Comparison of ENCODE assay signal across 16 cellular contexts in the genomic region with DNA sequence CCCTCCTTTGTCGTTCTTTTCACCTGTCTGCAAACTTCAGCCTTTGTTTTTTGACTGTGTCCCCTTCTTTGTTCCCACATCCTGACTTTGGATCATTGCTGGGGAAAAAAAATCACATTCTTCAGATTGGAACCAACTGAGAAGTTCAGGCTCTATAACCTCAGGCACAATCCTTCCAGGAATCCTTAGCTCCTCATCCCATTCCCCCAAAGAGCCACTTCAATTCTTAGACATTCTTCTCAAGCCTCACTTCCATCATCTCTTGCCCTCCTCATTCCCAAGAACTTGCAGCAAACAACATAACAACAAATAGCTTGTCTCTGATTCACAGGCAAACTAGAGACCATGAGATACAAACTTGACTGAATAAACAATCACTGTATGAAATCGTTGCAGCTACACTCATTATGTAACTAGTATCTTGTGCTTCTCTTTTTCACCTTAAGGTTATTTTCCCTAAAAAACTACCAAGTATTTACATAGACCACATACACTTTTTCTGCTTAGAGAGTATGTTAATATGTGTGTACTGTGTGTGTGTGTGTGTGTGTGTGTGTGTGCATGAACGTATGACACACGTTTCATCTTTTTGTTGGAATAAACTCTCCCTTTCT. TPM values are rescaled to one million over a fixed set of nuclear protein-coding genes. Genes with fewer than 3 reads are reported as not detected.
DNase-seq lines count a peak whose midpoint lies in the region; ATAC-seq and FAIRE-seq lines count a peak whose summit lies in the region.
"Had no signal": no experiment of that assay in that cellular context is flagged by ENCODE, and none has a peak within 500 bp of the region (broad histone marks: within the 10 kb centered on the region; RNA-seq: fewer than 3 reads in every experiment).

No MANE protein-coding gene starts in this region.

- no peaks in the 10 kb centered on the region for H3F3A ChIP-seq in GM23248 (ENCODE audit: insufficient read depth)

- H3K36me3 ChIP-seq in GM23248 (ENCODE audit: low read depth) = no peaks in the 10 kb centered on the region
- H3K36me3 ChIP-seq: BLaER1, SJCRH30 had no signal

- H3K9ac ChIP-seq in GM23248 = no peak overlapping the region
- H3K9ac ChIP-seq: BLaER1 had no signal

- H3K9me3 ChIP-seq in GM23248 (ENCODE audit: low read depth) = no peaks in the 10 kb centered on the region
- H3K9me3 ChIP-seq: A549, BLaER1, SJCRH30 had no signal

- no peak overlapping the region for H3K27ac ChIP-seq in GM23248
- H3K27ac ChIP-seq: A549, BLaER1, SJCRH30 had no signal

- no peaks in the 10 kb centered on the region for H3K4me1 ChIP-seq in GM23248 (ENCODE audit: insufficient read depth)
- H3K4me1 ChIP-seq: A549 had no signal

- no peaks in the 10 kb centered on the region for H4K20me1 ChIP-seq in GM23248 (ENCODE audit: insufficient read depth)
- H4K20me1 ChIP-seq: BLaER1 had no signal

- 28 to 36% methylated on average over 4 of the region's 4 CpGs for WGBS in GM23248 (ENCODE audit: low coverage in 1 of 2, low lambda C conversion rate in 2 of 2, missing lambda C conversion rate in 2 of 2), 2 experiments

- in situ Hi-C loops in GM23248 (cut with MboI) = loop anchor here (10.0 to 25.0 kb wide), 2 partner anchors 235 to 338 kb away; a partner anchor contains a TSS

- DNase-seq in GM23248 = peak; percentile 3
- peak; percentile 7 for DNase-seq in astrocyte of the hippocampus (ENCODE audit: low read depth, low spot score)
- DNase-seq in foreskin melanocyte = peak; percentile 35
- no peak for DNase-seq in urothelium cell line (ENCODE audit: low spot score)
- DNase-seq in NK-92 (lab: John Stamatoyannopoulos, UW; ENCODE audit: unreplicated experiment) = no peak
- DNase-seq in NAMALWA (ENCODE audit: low spot score) = no peak
- DNase-seq: CD4-positive, alpha-beta memory T cell; NCI-H1694 treated with DMSO at 0.1 percent for 48 hours; NCI-H510A; NCI-H82; SJCRH30 had no signal

- no peaks in the 10 kb centered on the region for H3K79me2 ChIP-seq in GM23248 (ENCODE audit: insufficient read depth)

- H2AFZ ChIP-seq in GM23248 = no peak overlapping the region
- H2AFZ ChIP-seq: GM23338 had no signal

- no peak overlapping the region for H3K4me2 ChIP-seq in GM23248 (ENCODE audit: unreplicated experiment)
- H3K4me2 ChIP-seq: A549, BLaER1, GM23338 had no signal

- no peak overlapping the region for H3K4me3 ChIP-seq in GM23248
- H3K4me3 ChIP-seq: A549, BLaER1, GM23338, K562, SJCRH30 had no signal

- peak; percentile 44 for FAIRE-seq in urothelium cell line (lab: Jason Lieb, UNC)
- FAIRE-seq: A549, K562 had no signal

- H3K9me2 ChIP-seq in GM23248 (ENCODE audit: insufficient read depth) = no peaks in the 10 kb centered on the region

- H3K27me3 ChIP-seq in GM23248 (replicated peaks; ENCODE audit: insufficient read depth) = no peaks in the 10 kb centered on the region
- H3K27me3 ChIP-seq: BLaER1, SJCRH30 had no signal

- ATAC-seq in GM18502 (IDR thresholded peaks at IDR 0.05; ENCODE audit: poor library complexity, unreplicated experiment) = no peak
- ATAC-seq: A549, GM23338, K562 had no signal

RNA-seq across cellular contexts. Expression of a gene that starts 26.4 kb away (rescaled TPM):
- 17.9 and 20.9 TPM in 2 replicates for total RNA-seq in GM23248 (2014; rRNA removed; shearing (Covaris generic))
- 11.2 and 12.5 TPM in 2 replicates for polyA plus RNA-seq in GM23248 (2016; fragmentation: Nextera tagmentation; extraction: Ambion mirVana)

Comparison
In these comparisons a context has a peak if more than half of its experiments do, and no peak if none do; other contexts are left out.
1. DNase-seq: peak in GM23248 (single experiment), astrocyte of the hippocampus (single experiment) and foreskin melanocyte (single experiment); none in urothelium cell line (single experiment), NK-92 (single experiment) and NAMALWA (single experiment).